In the genomic region with DNA sequence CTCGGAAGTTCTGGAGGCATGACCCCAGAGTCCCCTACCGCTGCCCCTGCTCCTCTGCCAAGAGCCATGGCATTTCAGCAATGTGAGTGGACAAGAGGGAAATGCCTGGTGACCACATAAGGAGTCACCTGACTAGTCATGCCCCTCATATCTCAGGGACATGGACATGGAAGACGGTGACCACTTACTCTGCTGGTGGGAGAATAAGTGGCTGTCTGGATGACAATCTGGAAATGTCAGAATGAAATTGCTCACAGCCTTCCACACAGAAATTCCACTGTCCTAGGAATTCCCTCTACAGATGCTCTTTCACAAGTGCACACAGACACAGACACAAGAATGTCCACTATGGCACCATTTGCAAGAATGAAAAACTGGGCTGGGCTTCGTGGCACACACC, we compare ENCODE assay signal across 33 cellular contexts. TPM values are rescaled to one million over a fixed set of nuclear protein-coding genes. Genes with fewer than 3 reads are reported as not detected.
DNase-seq lines count a peak whose midpoint lies in the region; ATAC-seq, FAIRE-seq and TF ChIP-seq lines count a peak whose summit lies in the region.
"Had no signal": no experiment of that assay in that cellular context is flagged by ENCODE, and none has a peak within 500 bp of the region (broad histone marks: within the 10 kb centered on the region; RNA-seq: fewer than 3 reads in every experiment).

No MANE protein-coding gene starts in this region.

- H3K36me3 ChIP-seq in cardiac muscle cell, result no peaks in the 10 kb centered on the region
- no peaks in the 10 kb centered on the region for H3K36me3 ChIP-seq in kidney (ENCODE audit: control insufficient read depth in 1 of 2, insufficient read depth in 2 of 2, low read length in 2 of 2)
- no peaks in the 10 kb centered on the region for H3K36me3 ChIP-seq in small intestine (ENCODE audit: control insufficient read depth in 2 of 2, insufficient read depth in 2 of 2, low read length in 2 of 2)
- H3K36me3 ChIP-seq: BLaER1, neural progenitor cell, prostate gland, vagina had no signal

- H3K4me3 ChIP-seq in cardiac muscle cell, result no peak overlapping the region
- H3K4me3 ChIP-seq in kidney (ENCODE audit: low read length in 2 of 2), result no peak overlapping the region
- H3K4me3 ChIP-seq in small intestine (ENCODE audit: low read depth in 1 of 2, low read length in 2 of 2), result no peak overlapping the region
- H3K4me3 ChIP-seq: BLaER1, heart left ventricle, neural progenitor cell, prostate gland, vagina had no signal

- DNase-seq in cardiac muscle cell (ENCODE audit: low read depth in 1 of 2, low spot score in 1 of 2), result peak in 1 of 2 donors; percentile 64
- DNase-seq in Right ventricle myocardium superior, result no peak
- peak; percentile 32 for DNase-seq in RPMI7951 (ENCODE audit: low read depth)
- DNase-seq in kidney, result peak; percentile 7
- DNase-seq in GOT3 (lab: John Stamatoyannopoulos, UW), result no peak
- DNase-seq in activated effector memory CD4-positive, alpha-beta T cell treated with Interleukin-2 at 50 U/mL for 16 hours, result no peak
- no peak for DNase-seq in urothelium cell line (ENCODE audit: low spot score)
- no peak for DNase-seq in small intestine
- DNase-seq: activated CD4-positive, alpha-beta memory T cell treated with anti-CD3 and anti-CD28 coated beads for 36 hours; activated CD4-positive, CD25-positive, alpha-beta regulatory T cell treated with anti-CD3 and anti-CD28 coated beads, Interleukin-2, amount 50 U/mL, for 72 hours; activated CD8-positive, alpha-beta memory T cell treated with anti-CD3 and anti-CD28 coated beads, Interleukin-2, amount 50 U/mL, for 48 hours; central memory CD4-positive, alpha-beta T cell; DMS53; GF-D8; left colon; mammary epithelial cell; NCI-H1694; NCI-H510A treated with DMSO at 0.1 percent for 48 hours; SIG-M5; stimulated activated naive CD4-positive, alpha-beta T cell treated with Interleukin-2 at 50 U/mL for 16 hours had no signal

- intact Hi-C loops in Right ventricle myocardium superior (cut with DNase I) (no loop called here), kidney (cut with DNase I) (no loop called here)

- peaks cover 15% of the 10 kb centered on the region for H3K4me1 ChIP-seq in cardiac muscle cell (ENCODE audit: low read depth)
- peaks cover 5 to 12% of the 10 kb centered on the region in 2 donors for H3K4me1 ChIP-seq in kidney (ENCODE audit: control insufficient read depth in 1 of 2, insufficient read depth in 1 of 2, low read depth in 1 of 2, low read length in 2 of 2)
- no peaks in the 10 kb centered on the region for H3K4me1 ChIP-seq in small intestine (ENCODE audit: control insufficient read depth in 2 of 2, insufficient read depth in 1 of 2, low read depth in 1 of 2, low read length in 1 of 2)
- H3K4me1 ChIP-seq: prostate gland had no signal

- H3K27ac ChIP-seq in cardiac muscle cell (peak overlapping the region; percentile 82), kidney (ENCODE audit: low read depth in 2 of 2, low read length in 2 of 2) (no peak overlapping the region), small intestine (ENCODE audit: low read depth in 1 of 2, low read length in 1 of 2) (no peak overlapping the region)
- H3K27ac ChIP-seq: BLaER1, heart left ventricle, neural progenitor cell, prostate gland, vagina had no signal

- no peak overlapping the region for H3K9ac ChIP-seq in kidney (ENCODE audit: low read length in 2 of 2)
- H3K9ac ChIP-seq: BLaER1, neural progenitor cell had no signal

- ATAC-seq in Right ventricle myocardium superior (ENCODE audit: poor library complexity), result no peak
- ATAC-seq: activated naive CD4-positive, alpha-beta T cell treated with anti-CD3 and anti-CD28 coated beads, Interleukin-2, amount 50 U/mL, for 72 hours; activated T-helper 17 cell treated with anti-CD3 and anti-CD28 coated beads, Interleukin-2, amount 50 U/mL, for 72 hours; HCT116; heart left ventricle; left colon had no signal

- FAIRE-seq in kidney (lab: Jason Lieb, UNC) (no peak), urothelium cell line (lab: Jason Lieb, UNC) (no peak), small intestine (lab: Jason Lieb, UNC) (no peak)
- FAIRE-seq: A204.1, TTC549 had no signal

- WGBS in small intestine, 3 donors, result 78 to 90% (median 88%) methylated on average over 4 of the region's 4 CpGs

- H3K27me3 ChIP-seq in cardiac muscle cell (no peaks in the 10 kb centered on the region), small intestine (ENCODE audit: control insufficient read depth in 2 of 2, insufficient read depth in 2 of 2, low read length in 2 of 2) (no peaks in the 10 kb centered on the region)
- H3K27me3 ChIP-seq: BLaER1, heart left ventricle, neural progenitor cell, vagina had no signal

- H3K9me3 ChIP-seq in cardiac muscle cell (ENCODE audit: low read depth) (no peaks in the 10 kb centered on the region), kidney (ENCODE audit: control insufficient read depth in 1 of 2, low read length in 2 of 2) (no peaks in the 10 kb centered on the region), small intestine (ENCODE audit: control insufficient read depth, low read depth) (no peaks in the 10 kb centered on the region)
- H3K9me3 ChIP-seq: BLaER1, heart left ventricle, prostate gland, vagina had no signal

- TF ChIP-seq CTCF in cardiac muscle cell (IDR thresholded peaks at IDR 0.05; ENCODE audit: low read depth, low read length) (no peak), kidney (IDR thresholded peaks at IDR 0.05; ENCODE audit: borderline replicate concordance, extremely low read depth, insufficient read depth) (no peak)

RNA-seq across cellular contexts. Expression of a gene that starts 24.3 kb away (rescaled TPM):
- total RNA-seq in cardiac muscle cell (21.8 and 34.8 TPM in 2 replicates), Right ventricle myocardium superior (16.8 TPM), kidney (14.0 TPM)
- polyA plus RNA-seq in cardiac muscle cell (9.6 and 18.7 TPM in 2 replicates), kidney (ENCODE audit: insufficient read depth, low read depth, low replicate concordance) (4.4 TPM), small intestine (10 to 100 TPM in 1 of 3 donors, 1 to 10 TPM in 2; 2.4 to 10.5 (median 3.8) TPM)
- total RNA-seq in RPMI7951 (2014; rRNA removed; shearing (Covaris generic)), result 0.60 and 1.3 TPM in 2 replicates

RNA-seq across cellular contexts. Expression of a gene that starts 38.5 kb away (rescaled TPM):
- total RNA-seq in cardiac muscle cell (22.4 and 33.2 TPM in 2 replicates), Right ventricle myocardium superior (10.9 TPM), kidney (28.7 TPM)
- polyA plus RNA-seq in cardiac muscle cell (12.9 and 16.7 TPM in 2 replicates), kidney (ENCODE audit: insufficient read depth, low read depth, low replicate concordance) (4.3 TPM), small intestine (1 to 10 TPM; 1.6 to 5.9 (median 2.0) TPM)
- 14.4 and 14.5 TPM in 2 replicates for total RNA-seq in RPMI7951 (2014; rRNA removed; shearing (Covaris generic))

RNA-seq across cellular contexts. Expression of a gene that starts 39.3 kb away (rescaled TPM):
- total RNA-seq in cardiac muscle cell, result not detected in 2 replicates
- 0.17 TPM in 1 of 2 replicates, not detected in the other for polyA plus RNA-seq in cardiac muscle cell
- not detected for total RNA-seq in Right ventricle myocardium superior
- total RNA-seq in RPMI7951 (2014; rRNA removed; shearing (Covaris generic)), result 0.20 TPM in 1 of 2 replicates, not detected in the other
- not detected for total RNA-seq in kidney
- polyA plus RNA-seq in kidney (ENCODE audit: insufficient read depth, low read depth, low replicate concordance), result not detected
- under 1 TPM in 2 of 3 donors, not detected in 1; 0.13 to 0.27 TPM for polyA plus RNA-seq in small intestine
- total RNA-seq: activated CD4-positive, alpha-beta memory T cell treated with anti-CD3 and anti-CD28 coated beads for 36 hours; activated naive CD4-positive, alpha-beta T cell treated with anti-CD3 and anti-CD28 coated beads, Interleukin-2, amount 50 U/mL, for 72 hours; activated T-helper 17 cell treated with anti-CD3 and anti-CD28 coated beads, Interleukin-2, amount 50 U/mL, for 72 hours; aorta; fibroblast of villous mesenchyme; heart left ventricle; temporal lobe; vagina had no signal
- polyA plus RNA-seq: heart left ventricle had no signal

RNA-seq across cellular contexts. Expression of a gene that starts 49.8 kb away (rescaled TPM):
- 24.4 and 31.4 TPM in 2 replicates for total RNA-seq in cardiac muscle cell
- polyA plus RNA-seq in cardiac muscle cell, result 11.3 and 11.8 TPM in 2 replicates
- 13.7 TPM for total RNA-seq in Right ventricle myocardium superior
- total RNA-seq in RPMI7951 (2014; rRNA removed; shearing (Covaris generic)), result 0.12 and 0.49 TPM in 2 replicates
- total RNA-seq in kidney, result 13.8 TPM
- polyA plus RNA-seq in kidney (ENCODE audit: insufficient read depth, low read depth, low replicate concordance), result 7.6 TPM
- 10 to 100 TPM; 23.0 to 43.2 (median 23.3) TPM for polyA plus RNA-seq in small intestine

Comparison
In these comparisons a context has a peak if more than half of its experiments do, and no peak if none do; other contexts are left out.
1. DNase-seq: peak in RPMI7951 (single experiment) and kidney (single experiment); none in Right ventricle myocardium superior (single experiment), GOT3 (single experiment), activated effector memory CD4-positive, alpha-beta T cell treated with Interleukin-2 at 50 U/mL for 16 hours (single experiment), urothelium cell line (single experiment) and small intestine (single experiment).